In the genomic region with DNA sequence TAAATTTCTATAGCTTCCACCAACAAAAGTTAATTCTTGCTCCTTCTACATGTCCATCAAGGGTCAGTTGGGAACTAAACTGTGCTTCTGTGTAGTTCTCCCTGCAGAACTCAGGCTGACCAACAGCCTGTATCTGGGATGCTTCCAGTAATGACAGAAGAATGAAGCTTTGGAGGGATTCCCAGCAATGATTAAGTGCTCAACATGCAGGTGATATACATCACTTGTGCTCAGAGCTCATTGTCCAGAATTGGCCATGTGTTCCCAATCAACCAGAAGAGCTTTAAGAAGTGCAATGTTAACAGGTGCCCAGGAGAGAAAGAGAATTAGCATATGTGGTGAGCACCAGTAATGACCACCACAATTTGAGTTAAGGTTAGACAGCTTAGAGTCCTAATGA, we compare ENCODE assay signal across 32 cellular contexts. TPM values are rescaled to one million over a fixed set of nuclear protein-coding genes. Genes with fewer than 3 reads are reported as not detected.
"Had no signal": no experiment of that assay in that cellular context is flagged by ENCODE, and none has a peak within 500 bp of the region (broad histone marks: within the 10 kb centered on the region; RNA-seq: fewer than 3 reads in every experiment).

No MANE protein-coding gene starts in this region.

- H3K4me3 ChIP-seq: adrenal gland, ascending aorta, ovary, prostate gland, testis, transverse colon had no signal

- H3K9me3 ChIP-seq: adrenal gland, ascending aorta, ovary, prostate gland, testis, transverse colon had no signal

- DNase-seq: activated CD4-positive, alpha-beta memory T cell treated with anti-CD3 and anti-CD28 coated beads for 36 hours; activated CD4-positive, alpha-beta T cell treated with anti-CD3 and anti-CD28 coated beads, Interleukin-2, amount 10 ng/mL, durations not matched to agents 24 days and 14 days; activated CD4-positive, CD25-positive, alpha-beta regulatory T cell treated with anti-CD3 and anti-CD28 coated beads, Interleukin-2, amount 50 U/mL, for 72 hours; activated CD8-positive, alpha-beta memory T cell treated with anti-CD3 and anti-CD28 coated beads, Interleukin-2, amount 50 U/mL, for 4 hours; activated effector memory CD4-positive, alpha-beta T cell treated with anti-CD3 and anti-CD28 coated beads, Interleukin-2, amount 50 U/mL, for 16 hours; activated naive CD4-positive, alpha-beta T cell treated with anti-CD3 and anti-CD28 coated beads for 36 hours; activated naive CD8-positive, alpha-beta T cell treated with anti-CD3 and anti-CD28 coated beads for 36 hours; activated T-cell treated with anti-CD3 and anti-CD28 coated beads, Interleukin-2, amount 50 U/mL, for 1 hour; adrenal gland; caudate nucleus; head of caudate nucleus; kidney; left colon; naive B cell; ovary; retina; small intestine; stimulated activated naive CD4-positive, alpha-beta T cell treated with Interleukin-2 at 50 U/mL for 16 hours; T-helper 2 cell; testis; transverse colon had no signal

- H3K4me1 ChIP-seq: adrenal gland, ascending aorta, prostate gland, testis, transverse colon had no signal

- FAIRE-seq: endothelial cell of umbilical vein, kidney, small intestine had no signal

- H3K36me3 ChIP-seq: adrenal gland, ascending aorta, ovary, prostate gland, transverse colon had no signal

- ATAC-seq: left colon, sciatic nerve had no signal

- H3K27me3 ChIP-seq: adrenal gland, ascending aorta, ovary, testis, transverse colon had no signal

- H3K27ac ChIP-seq: adrenal gland, ascending aorta, ovary, prostate gland, testis, transverse colon had no signal

RNA-seq across cellular contexts. Expression of gene OTOR, which starts 55.7 kb away (rescaled TPM):
- total RNA-seq: activated CD4-positive, alpha-beta memory T cell treated with anti-CD3 and anti-CD28 coated beads for 36 hours; activated CD4-positive, alpha-beta T cell treated with anti-CD3 and anti-CD28 coated beads, Interleukin-2, amount 10 ng/mL, durations not matched to agents 24 days and 14 days; activated CD8-positive, alpha-beta memory T cell treated with anti-CD3 and anti-CD28 coated beads for 36 hours; activated naive CD4-positive, alpha-beta T cell treated with anti-CD3 and anti-CD28 coated beads for 36 hours; activated naive CD8-positive, alpha-beta T cell treated with anti-CD3 and anti-CD28 coated beads for 36 hours; activated T-helper 1 cell treated with anti-CD3 and anti-CD28 coated beads, Interleukin-12 subunit alpha, Interleukin-12 subunit beta, Interleukin-2, Interleukin-4 antibody, amounts not matched to agents 30 ng/mL and 10 ng/mL and 1 ng/mL, durations not matched to agents 14 hours and 24 hours and 36 hours; adrenal gland; ascending aorta; endothelial cell of umbilical vein; kidney; left colon; liver; mesothelial cell of epicardium; ovary; prostate gland; sciatic nerve; testis; transverse colon had no signal
- polyA plus RNA-seq: adrenal gland, endothelial cell of umbilical vein, esophagus, liver, neural cell, ovary, small intestine, urinary bladder had no signal
